In genomic region chr11:45981826-45982225, GRCh38 we compare ENCODE assay signal across 10 cellular contexts. TPM values are rescaled to one million over a fixed set of nuclear protein-coding genes. Genes with fewer than 3 reads are reported as not detected.
A peak's percentile ranks its signal among the peaks of the same experiment; 100 is the strongest.
DNase-seq lines count a peak whose midpoint lies in the region; ATAC-seq, FAIRE-seq and TF ChIP-seq lines count a peak whose summit lies in the region.
"Not testable (repeated sequence)": the region's sequence is repeated elsewhere in the genome, so short reads cannot be mapped to it uniquely, and the experiment has no call there.
"Had no signal": no experiment of that assay in that cellular context is flagged by ENCODE, and none has a peak within 500 bp of the region (broad histone marks: within the 10 kb centered on the region; RNA-seq: fewer than 3 reads in every experiment).

No MANE protein-coding gene starts in this region.

- FAIRE-seq in colon (lab: Jason Lieb, UNC), result peak; percentile 21
- FAIRE-seq in small intestine (lab: Jason Lieb, UNC), result not testable (repeated sequence)

- 51 to 61% (median 60%) methylated on average over 5 of the region's 5 CpGs for WGBS in small intestine, 3 donors

- not testable (repeated sequence) for H3K36me3 ChIP-seq in BE2C; small intestine (ENCODE audit: control insufficient read depth in 2 of 2, insufficient read depth in 2 of 2, low read length in 2 of 2)
- peaks cover 19% of the 10 kb centered on the region for H3K36me3 ChIP-seq in HUES48 (ENCODE audit: control insufficient read depth, insufficient read depth, low read length)
- H3K36me3 ChIP-seq in left lung, result peaks cover 0 to 31% of the 10 kb centered on the region in 2 donors

- not testable (repeated sequence) for H3K27me3 ChIP-seq in BE2C; HUES48 (ENCODE audit: control insufficient read depth, insufficient read depth, low read length); left lung; small intestine (ENCODE audit: control insufficient read depth in 2 of 2, insufficient read depth in 2 of 2, low read length in 2 of 2)

- not testable (repeated sequence) for H3K4me3 ChIP-seq in BE2C (ENCODE audit: low read depth, low read length); HUES48 (ENCODE audit: low read depth, low read length); left lung; small intestine (ENCODE audit: low read depth in 1 of 2, low read length in 2 of 2)

- H3K4me1 ChIP-seq in BE2C; left lung; small intestine (ENCODE audit: control insufficient read depth in 2 of 2, insufficient read depth in 1 of 2, low read depth in 1 of 2, low read length in 1 of 2): not testable (repeated sequence)
- peaks cover 31% of the 10 kb centered on the region for H3K4me1 ChIP-seq in HUES48 (ENCODE audit: control insufficient read depth, insufficient read depth, low read length)

- H3K27ac ChIP-seq in HUES48 (ENCODE audit: low read depth, low read length), result peak overlapping the region; percentile 95
- not testable (repeated sequence) for H3K27ac ChIP-seq in left lung; small intestine (ENCODE audit: low read depth in 1 of 2, low read length in 1 of 2)

- not testable (repeated sequence) for H3K9ac ChIP-seq in HUES48 (ENCODE audit: low read depth, low read length)

- ATAC-seq in left cardiac atrium (peak; percentile 75 to 87), left lung (peak; percentile 79)

- intact Hi-C loops in left cardiac atrium (cut with DNase I); left lung (cut with DNase I): not testable (repeated sequence)

- DNase-seq in BE2C (peak; percentile 45), NCI-H2171 (lab: John Stamatoyannopoulos, UW) (peak; percentile 30), SW480 (ENCODE audit: low spot score) (peak; percentile 43), left cardiac atrium (peak; percentile 45), left lung (peak; percentile 40 to 75), small intestine (peak; percentile 30)

- not testable (repeated sequence) for H3K9me3 ChIP-seq in BE2C; HUES48 (ENCODE audit: control insufficient read depth, insufficient read depth, low read length); left lung; small intestine (ENCODE audit: control insufficient read depth, low read depth)

- not testable (repeated sequence) for TF ChIP-seq CTCF in BE2C (IDR thresholded peaks at IDR 0.05; ENCODE audit: low read depth, low read length); left lung (IDR thresholded peaks at IDR 0.05)

RNA-seq across cellular contexts. Expression of gene LARGE2, which starts 59.4 kb away (rescaled TPM):
- polyA plus RNA-seq in BE2C (2012; ENCODE audit: insufficient read depth, insufficient read length, low read depth), result not detected
- total RNA-seq in left cardiac atrium (under 1 TPM; 0.32 to 0.50 TPM), left lung (10 to 100 TPM in 1 of 2 donors, 1 to 10 TPM in 1; 7.5 to 12.7 TPM)
- polyA plus RNA-seq in small intestine, result 10 to 100 TPM in 1 of 3 donors, under 1 TPM in 2; 0.22 to 10.7 (median 0.81) TPM
- total RNA-seq: IMR-90, LHCN-M2 had no signal

Comparison
In these comparisons a context has a peak if more than half of its experiments do, and no peak if none do; other contexts are left out.
1. RNA of gene LARGE2, which starts 59.4 kb away (total RNA-seq): 7.5 to 12.7 TPM in left lung; 0.32 to 0.50 TPM in left cardiac atrium; every median in the first group is over 4 times any median in the second.
2. Peak in every context shown above with its lines, with median percentiles within 50 percentile points of each other: DNase-seq.